Comparison of ENCODE assay signal across 8 cellular contexts in the genomic region with DNA sequence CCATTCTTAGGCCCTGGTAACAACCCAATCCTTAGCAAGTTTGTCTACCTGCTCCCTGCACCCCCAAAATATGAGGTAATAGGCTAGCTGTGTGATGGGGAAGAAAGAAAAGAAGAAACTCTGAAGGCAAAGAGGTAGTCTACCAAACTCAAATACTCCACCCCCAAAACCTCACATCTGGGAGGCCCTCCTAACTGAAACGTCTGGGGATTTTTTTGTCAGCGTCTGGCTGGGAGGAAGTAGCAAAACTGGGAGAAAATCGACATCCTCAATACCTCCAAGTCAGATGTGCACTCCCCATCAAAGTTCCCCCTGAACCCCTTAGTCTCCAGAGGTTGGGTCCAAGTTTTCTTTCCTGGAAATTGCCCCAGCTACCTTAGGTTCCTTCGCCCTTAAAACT. TPM values are rescaled to one million over a fixed set of nuclear protein-coding genes. Genes with fewer than 3 reads are reported as not detected.
A peak's percentile ranks its signal among the peaks of the same experiment; 100 is the strongest.
DNase-seq lines count a peak whose midpoint lies in the region; TF ChIP-seq lines count a peak whose summit lies in the region.

No MANE protein-coding gene starts in this region.

- TF ChIP-seq CTCF in CD14-positive monocyte (IDR thresholded peaks at IDR 0.05) (no peak), choroid plexus epithelial cell (conservative IDR thresholded peaks at IDR 0.05; ENCODE audit: low read depth, low read length) (no peak), nephron progenitor cell (IDR thresholded peaks at IDR 0.05) (no peak)

- H3K4me3 ChIP-seq in MG63: peak overlapping the region; percentile 79
- peak overlapping the region; percentile 73 for H3K4me3 ChIP-seq in choroid plexus epithelial cell (ENCODE audit: low read depth, low read length)

- no peaks in the 10 kb centered on the region for H3K36me3 Mint-ChIP-seq in CD14-positive monocyte
- H3K36me3 Mint-ChIP-seq in nephron progenitor cell (ENCODE audit: low read depth): no peaks in the 10 kb centered on the region

- peak overlapping the region; percentile 93 to 99 (median 95) for H3K27ac Mint-ChIP-seq in CD14-positive monocyte
- H3K27ac Mint-ChIP-seq in nephron progenitor cell: peak overlapping the region; percentile 97

- H3K4me3 Mint-ChIP-seq in CD14-positive monocyte: peak overlapping the region; percentile 95 to 97
- H3K4me3 Mint-ChIP-seq in nephron progenitor cell: peak overlapping the region; percentile 93

- no peaks in the 10 kb centered on the region for H3K9me3 ChIP-seq in MG63

- H3K36me3 ChIP-seq in MG63: no peaks in the 10 kb centered on the region

- no peaks in the 10 kb centered on the region for H3K27me3 ChIP-seq in MG63

- H3K27me3 Mint-ChIP-seq in CD14-positive monocyte (ENCODE audit: low read depth in 3 of 3) (peaks cover 0 to 8% (median 0%) of the 10 kb centered on the region in 3 donors), nephron progenitor cell (ENCODE audit: low read depth, poor library complexity) (no peaks in the 10 kb centered on the region)

- H3K4me1 Mint-ChIP-seq in CD14-positive monocyte (peaks cover 38% of the 10 kb centered on the region), nephron progenitor cell (peaks cover 15% of the 10 kb centered on the region)

- intact Hi-C loops in CD14-positive monocyte (cut with micrococcal nuclease): loop anchor here in 1 of 2 donors (10.0 kb wide), 1 partner anchor 163 kb away; no protein-coding TSS in a partner anchor

- H3K9me3 Mint-ChIP-seq in CD14-positive monocyte: peaks cover 0 to 6% (median 3%) of the 10 kb centered on the region in 7 donors
- peaks cover 38% of the 10 kb centered on the region for H3K9me3 Mint-ChIP-seq in nephron progenitor cell

- DNase-seq in CD14-positive monocyte (ENCODE audit: low spot score): no peak
- DNase-seq in MG63: no peak
- peak; percentile 9 for DNase-seq in choroid plexus epithelial cell (ENCODE audit: low read depth)
- DNase-seq in nephron progenitor cell: no peak
- DNase-seq in middle frontal gyrus (ENCODE audit: extremely low spot score, low spot score): no peak
- DNase-seq in HuH-7 (ENCODE audit: low spot score): no peak
- DNase-seq in LoVo (ENCODE audit: low spot score): no peak
- no peak for DNase-seq in superior temporal gyrus (ENCODE audit: extremely low spot score)

RNA-seq across cellular contexts. Expression of a gene that starts 1.0 kb away (rescaled TPM):
- 100 to 1,000 TPM; 330 to 381 TPM for polyA plus RNA-seq in CD14-positive monocyte
- total RNA-seq in MG63 (2014; rRNA removed; shearing (Covaris generic); ENCODE audit: low replicate concordance): 78.8 and 87.1 TPM in 2 replicates
